ENCODE assay signal across 27 cellular contexts in genomic region chr6:35267446-35267845, GRCh38. TPM values are rescaled to one million over a fixed set of nuclear protein-coding genes. Genes with fewer than 3 reads are reported as not detected.
DNase-seq lines count a peak whose midpoint lies in the region; ATAC-seq and TF ChIP-seq lines count a peak whose summit lies in the region.
"Had no signal": no experiment of that assay in that cellular context is flagged by ENCODE, and none has a peak within 500 bp of the region (broad histone marks: within the 10 kb centered on the region; RNA-seq: fewer than 3 reads in every experiment).

No MANE protein-coding gene starts in this region.

- no peak overlapping the region for H4K5ac ChIP-seq in mesendoderm (ENCODE audit: low read length)

- no peak overlapping the region for H4K8ac ChIP-seq in mesendoderm (ENCODE audit: low read depth, low read length)

- CTCF ChIA-PET in HEK293 (lab: Yijun Ruan, JAX), result interaction anchor here (0.7 to 1.3 kb wide), 4 partner anchors 21 to 148 kb away, joined by 3 to 4 read pairs (median 3); no protein-coding TSS in a partner anchor
- CTCF ChIA-PET in activated CD8-positive, alpha-beta T cell treated with anti-CD3 and anti-CD28 coated beads, Interleukin-2, amount 10 ng/mL, durations not matched to agents 7 days and 5 days (lab: Charles Lee), result interaction anchor here (1.1 kb wide), 2 partner anchors 26 to 30 kb away, joined by 3 to 5 read pairs; partner anchors contain the start of gene DEF6

- no peak overlapping the region for H3K56ac ChIP-seq in mesendoderm (ENCODE audit: low read length)

- no peak overlapping the region for H2AK5ac ChIP-seq in mesendoderm (ENCODE audit: low read length)

- WGBS in mesendoderm (ENCODE audit: extremely low coverage, insufficient coverage, low lambda C conversion rate), result no CpG with 5 or more reads among the region's 8 CpGs

- H3K4ac ChIP-seq in mesendoderm (ENCODE audit: low read depth, low read length), result no peak overlapping the region

- no peak for ATAC-seq in activated CD8-positive, alpha-beta T cell treated with anti-CD3 and anti-CD28 coated beads, Interleukin-2, amount 10 ng/mL, durations not matched to agents 7 days and 5 days
- ATAC-seq in activated naive CD4-positive, alpha-beta T cell treated with anti-CD3 and anti-CD28 coated beads, Interleukin-2, amount 50 U/mL, for 72 hours, result no peak
- ATAC-seq: CD8-positive, alpha-beta T cell; GM12878; Panc1 had no signal

- no peaks in the 10 kb centered on the region for H3K9me3 ChIP-seq in HEK293 (ENCODE audit: control insufficient read depth, insufficient read depth, low read depth, low read length)
- H3K9me3 ChIP-seq: BLaER1 treated with 17β-estradiol and CSF1 and Interleukin-3, amounts not matched to agents 10 nM and 100 nM; Caco-2; HAP-1 had no signal

- peaks cover 3% of the 10 kb centered on the region for H3K36me3 Mint-ChIP-seq in activated CD8-positive, alpha-beta T cell treated with anti-CD3 and anti-CD28 coated beads, Interleukin-2, amount 10 ng/mL, durations not matched to agents 7 days and 5 days (ENCODE audit: low read depth)
- H3K36me3 Mint-ChIP-seq in activated naive CD4-positive, alpha-beta T cell treated with anti-CD3 and anti-CD28 coated beads, Interleukin-2, amount 50 U/mL, for 72 hours, result no peaks in the 10 kb centered on the region
- H3K36me3 Mint-ChIP-seq: IgD-negative memory B cell had no signal

- H2BK15ac ChIP-seq in mesendoderm (replicated peaks; ENCODE audit: low read depth), result no peak overlapping the region

- H3K36me3 ChIP-seq in HEK293 (ENCODE audit: control insufficient read depth in 2 of 2, insufficient read depth in 1 of 2, low read length in 2 of 2), result no peaks in the 10 kb centered on the region; a peak in 1 of 3 replicates
- H3K36me3 ChIP-seq in mesendoderm (ENCODE audit: control insufficient read depth, insufficient read depth, low read length), result no peaks in the 10 kb centered on the region

- H3K4me3 Mint-ChIP-seq in activated CD8-positive, alpha-beta T cell treated with anti-CD3 and anti-CD28 coated beads, Interleukin-2, amount 10 ng/mL, durations not matched to agents 7 days and 5 days, result no peak overlapping the region
- H3K4me3 Mint-ChIP-seq: CD8-positive, alpha-beta T cell; IgD-negative memory B cell had no signal

- H3K4me1 Mint-ChIP-seq in activated CD8-positive, alpha-beta T cell treated with anti-CD3 and anti-CD28 coated beads, Interleukin-2, amount 10 ng/mL, durations not matched to agents 7 days and 5 days (ENCODE audit: low read depth), result peaks cover 20% of the 10 kb centered on the region

- H3K4me1 ChIP-seq in HEK293 (ENCODE audit: control insufficient read depth, insufficient read depth, low read length), result peaks cover 4% of the 10 kb centered on the region; the same call in 1 of the 2 replicates
- peaks cover 3% of the 10 kb centered on the region for H3K4me1 ChIP-seq in mesendoderm (ENCODE audit: control insufficient read depth, low read depth, low read length)
- H3K4me1 ChIP-seq: Caco-2, HAP-1 had no signal

- no peaks in the 10 kb centered on the region for H3K27me3 Mint-ChIP-seq in activated CD8-positive, alpha-beta T cell treated with anti-CD3 and anti-CD28 coated beads, Interleukin-2, amount 10 ng/mL, durations not matched to agents 7 days and 5 days (ENCODE audit: low read depth)

- no peak overlapping the region for H2BK120ac ChIP-seq in mesendoderm (ENCODE audit: low read depth, low read length)

- no peak overlapping the region for H3K9ac ChIP-seq in mesendoderm (ENCODE audit: low read length)
- H3K9ac ChIP-seq: BLaER1 treated with 17β-estradiol and CSF1 and Interleukin-3, amounts not matched to agents 10 nM and 100 nM had no signal

- no peak overlapping the region for H3K27ac ChIP-seq in HEK293 (ENCODE audit: extremely low read depth, low read depth, low read length)
- no peak overlapping the region for H3K27ac ChIP-seq in mesendoderm (ENCODE audit: low read depth, low read length)
- H3K27ac ChIP-seq: BLaER1 treated with 17β-estradiol and CSF1 and Interleukin-3, amounts not matched to agents 10 nM and 100 nM; RWPE1 had no signal

- no peaks in the 10 kb centered on the region for H3K9me3 Mint-ChIP-seq in activated CD8-positive, alpha-beta T cell treated with anti-CD3 and anti-CD28 coated beads, Interleukin-2, amount 10 ng/mL, durations not matched to agents 7 days and 5 days (ENCODE audit: insufficient read depth)
- no peaks in the 10 kb centered on the region for H3K9me3 Mint-ChIP-seq in activated naive CD4-positive, alpha-beta T cell treated with anti-CD3 and anti-CD28 coated beads, Interleukin-2, amount 50 U/mL, for 72 hours
- H3K9me3 Mint-ChIP-seq: CD8-positive, alpha-beta T cell; IgD-negative memory B cell had no signal

- no peak overlapping the region for H3K18ac ChIP-seq in mesendoderm (ENCODE audit: low read length)

- no peak overlapping the region for H3K23ac ChIP-seq in mesendoderm (ENCODE audit: low read length)

- H3K4me3 ChIP-seq in HEK293 (ENCODE audit: low read depth, low read length), result no peak overlapping the region
- H3K4me3 ChIP-seq in mesendoderm (ENCODE audit: low read length), result no peak overlapping the region
- H3K4me3 ChIP-seq: BLaER1 treated with 17β-estradiol and CSF1 and Interleukin-3, amounts not matched to agents 10 nM and 100 nM; GM12878; HAP-1 had no signal

- POLR2A ChIA-PET in HEK293 (lab: Yijun Ruan, JAX), result interaction anchor here (1.4 to 2.1 kb wide), 2 partner anchors 8 to 10 kb away, joined by 4 to 20 read pairs; partner anchors contain the start of gene ZNF76
- POLR2A ChIA-PET in activated CD8-positive, alpha-beta T cell treated with anti-CD3 and anti-CD28 coated beads, Interleukin-2, amount 10 ng/mL, durations not matched to agents 7 days and 5 days (lab: Charles Lee), result no interaction called here

- no peaks in the 10 kb centered on the region for H3K79me1 ChIP-seq in mesendoderm (ENCODE audit: low read length)

- TF ChIP-seq CTCF in HEK293 (tag by site-specific recombination; IDR thresholded peaks at IDR 0.05), result no peak

- no peaks in the 10 kb centered on the region for H3K79me2 ChIP-seq in mesendoderm (ENCODE audit: control insufficient read depth, insufficient read depth, low read length)

- H3K27me3 ChIP-seq in mesendoderm (ENCODE audit: insufficient read depth, low read length, poor library complexity), result no peaks in the 10 kb centered on the region
- H3K27me3 ChIP-seq: BLaER1 treated with 17β-estradiol and CSF1 and Interleukin-3, amounts not matched to agents 10 nM and 100 nM had no signal

- no peak overlapping the region for H3K4me2 ChIP-seq in mesendoderm (ENCODE audit: low read length)
- H3K4me2 ChIP-seq: BLaER1 treated with 17β-estradiol and CSF1 and Interleukin-3, amounts not matched to agents 10 nM and 100 nM had no signal

- H3K27ac Mint-ChIP-seq in activated CD8-positive, alpha-beta T cell treated with anti-CD3 and anti-CD28 coated beads, Interleukin-2, amount 10 ng/mL, durations not matched to agents 7 days and 5 days, result no peak overlapping the region
- H3K27ac Mint-ChIP-seq in activated naive CD4-positive, alpha-beta T cell treated with anti-CD3 and anti-CD28 coated beads, Interleukin-2, amount 50 U/mL, for 72 hours, result no peak overlapping the region
- H3K27ac Mint-ChIP-seq: CD8-positive, alpha-beta T cell; IgD-negative memory B cell had no signal

- DNase-seq in activated effector memory CD4-positive, alpha-beta T cell treated with anti-CD3 and anti-CD28 coated beads, Interleukin-2, amount 50 U/mL, for 16 hours, result peak; percentile 44
- DNase-seq in activated effector memory CD4-positive, alpha-beta T cell treated with Interleukin-2 at 50 U/mL for 16 hours, result no peak
- DNase-seq in mesendoderm (peak; percentile 47), NCI-H345 (lab: John Stamatoyannopoulos, UW) (no peak)
- no peak for DNase-seq in activated CD8-positive, alpha-beta T cell treated with anti-CD3 and anti-CD28 coated beads, Interleukin-2, amount 10 ng/mL, durations not matched to agents 7 days and 5 days
- DNase-seq in activated naive CD4-positive, alpha-beta T cell treated with anti-CD3 and anti-CD28 coated beads, Interleukin-2, amount 50 U/mL, for 72 hours (ENCODE audit: low spot score in 2 of 2), result no peak
- DNase-seq: Caco-2; CD8-positive, alpha-beta T cell; DMS79; EL; GDM1; GOT3; NCI-H1092; NCI-H1417 treated with DMSO at 0.1 percent for 48 hours; NCI-H187; NCI-H2081 treated with DMSO at 0.1 percent for 48 hours; NCI-H446; NCI-H524 treated with DMSO at 0.1 percent for 48 hours; SHP77 had no signal

- no peak overlapping the region for H2BK5ac ChIP-seq in mesendoderm (ENCODE audit: low read length)

TF ChIP-seq in HEK293, 187 proteins besides CTCF, POLR2A, EP300 and RAD21 (continues in another document):
- TF ChIP-seq ZNF658 (tag by site-specific recombination; IDR thresholded peaks at IDR 0.05) (no peak), BCL11A (tag by site-specific recombination; IDR thresholded peaks at IDR 0.05; ENCODE audit: low read depth) (no peak), ZNF18 (tag by site-specific recombination; IDR thresholded peaks at IDR 0.05) (no peak)

RNA-seq across cellular contexts. Expression of gene ZNF76, which starts 7.9 kb away (rescaled TPM):
- 7.4 TPM for polyA plus RNA-seq in mesendoderm (2013, experiment 1 of 2)
- polyA plus RNA-seq in mesendoderm (2013, experiment 2 of 2), result 7.5 TPM
- 10 to 100 TPM; 39.4 to 41.6 TPM for total RNA-seq in activated CD8-positive, alpha-beta T cell treated with anti-CD3 and anti-CD28 coated beads, Interleukin-2, amount 10 ng/mL, durations not matched to agents 7 days and 5 days
- total RNA-seq in activated naive CD4-positive, alpha-beta T cell treated with anti-CD3 and anti-CD28 coated beads, Interleukin-2, amount 50 U/mL, for 72 hours, result 10 to 100 TPM; 48.6 to 55.7 TPM

RNA-seq across cellular contexts. Expression of gene DEF6, which starts 30.2 kb away (rescaled TPM):
- 3.8 TPM for polyA plus RNA-seq in mesendoderm (2013, experiment 1 of 2)
- polyA plus RNA-seq in mesendoderm (2013, experiment 2 of 2), result 3.3 TPM
- total RNA-seq in activated CD8-positive, alpha-beta T cell treated with anti-CD3 and anti-CD28 coated beads, Interleukin-2, amount 10 ng/mL, durations not matched to agents 7 days and 5 days, result 100 to 1,000 TPM; 191 to 195 TPM
- total RNA-seq in activated naive CD4-positive, alpha-beta T cell treated with anti-CD3 and anti-CD28 coated beads, Interleukin-2, amount 50 U/mL, for 72 hours, result 100 to 1,000 TPM; 107 to 156 TPM

RNA-seq across cellular contexts. Expression of gene SCUBE3, which starts 53.7 kb away (rescaled TPM):
- 0.60 TPM for polyA plus RNA-seq in mesendoderm (2013, experiment 1 of 2)
- polyA plus RNA-seq in mesendoderm (2013, experiment 2 of 2), result 0.53 TPM
- under 1 TPM in 1 of 2 experiments, not detected in 1; 0.03 TPM for total RNA-seq in activated CD8-positive, alpha-beta T cell treated with anti-CD3 and anti-CD28 coated beads, Interleukin-2, amount 10 ng/mL, durations not matched to agents 7 days and 5 days
- total RNA-seq in activated naive CD4-positive, alpha-beta T cell treated with anti-CD3 and anti-CD28 coated beads, Interleukin-2, amount 50 U/mL, for 72 hours, result under 1 TPM in 1 of 2 donors, not detected in 1; 0.04 TPM
- total RNA-seq: CD8-positive, alpha-beta T cell; OCI-LY7 had no signal

Comparison
In these comparisons a context has a peak if more than half of its experiments do, and no peak if none do; other contexts are left out.
1. DNase-seq: peak in activated effector memory CD4-positive, alpha-beta T cell treated with anti-CD3 and anti-CD28 coated beads, Interleukin-2, amount 50 U/mL, for 16 hours (single experiment) and mesendoderm (single experiment); none in activated effector memory CD4-positive, alpha-beta T cell treated with Interleukin-2 at 50 U/mL for 16 hours (single experiment), activated CD8-positive, alpha-beta T cell treated with anti-CD3 and anti-CD28 coated beads, Interleukin-2, amount 10 ng/mL, durations not matched to agents 7 days and 5 days (single experiment), activated naive CD4-positive, alpha-beta T cell treated with anti-CD3 and anti-CD28 coated beads, Interleukin-2, amount 50 U/mL, for 72 hours (0 of 2) and NCI-H345 (single experiment).